18 cellular contexts compared by ENCODE assay signal in genomic region chr13:77290342-77290741, GRCh38.
"Had no signal": no experiment of that assay in that cellular context is flagged by ENCODE, and none has a peak within 500 bp of the region (broad histone marks: within the 10 kb centered on the region; RNA-seq: fewer than 3 reads in every experiment).

No MANE protein-coding gene starts in this region.

- H3K27me3 Mint-ChIP-seq: memory B cell had no signal

- H3K36me3 ChIP-seq: colonic mucosa, uterus had no signal

- H3K27ac ChIP-seq: ascending aorta, colonic mucosa, gastrocnemius medialis, heart right ventricle, tibial artery, uterus had no signal

- ATAC-seq: gastrocnemius medialis, heart right ventricle, left lobe of liver, SK-N-SH treated with all-trans-retinoic acid at 6 μM for 48 hours had no signal

- DNase-seq: activated CD4-positive, alpha-beta T cell treated with anti-CD3 and anti-CD28 coated beads, Interleukin-2, amount 50 U/mL, for 48 hours; activated CD4-positive, CD25-positive, alpha-beta regulatory T cell; activated CD8-positive, alpha-beta memory T cell treated with anti-CD3 and anti-CD28 coated beads, Interleukin-2, amount 50 U/mL, for 48 hours; activated effector memory CD4-positive, alpha-beta T cell treated with Interleukin-2 at 50 U/mL for 16 hours; colonic mucosa; gastrocnemius medialis; heart right ventricle; islet precursor cell; nephron progenitor cell; stimulated activated CD4-positive, alpha-beta T cell treated with anti-CD3 and anti-CD28 coated beads, Interleukin-4, amount 100 ng/mL, for 24 hours; tibial artery; uterus had no signal

- H3K9me3 Mint-ChIP-seq: memory B cell had no signal

- FAIRE-seq: endothelial cell of umbilical vein had no signal

- H3K4me1 ChIP-seq: ascending aorta, colonic mucosa, gastrocnemius medialis, heart right ventricle, tibial artery, uterus had no signal

- H3K4me3 ChIP-seq: ascending aorta, colonic mucosa, gastrocnemius medialis, heart right ventricle, tibial artery, uterus had no signal

- H3K27me3 ChIP-seq: ascending aorta, colonic mucosa, gastrocnemius medialis, heart right ventricle, tibial artery, uterus had no signal

- H3K9me3 ChIP-seq: colonic mucosa, gastrocnemius medialis, tibial artery had no signal

- H3K4me3 Mint-ChIP-seq: memory B cell; nephron progenitor cell; T-helper 1 cell treated with Interleukin-12 subunit alpha and Interleukin-12 subunit beta and Interleukin-4 antibody, amounts not matched to agents 30 μg/mL and 1 μg/mL, for 36 hours had no signal
